ENCODE assay signal across 9 cellular contexts in the genomic region with DNA sequence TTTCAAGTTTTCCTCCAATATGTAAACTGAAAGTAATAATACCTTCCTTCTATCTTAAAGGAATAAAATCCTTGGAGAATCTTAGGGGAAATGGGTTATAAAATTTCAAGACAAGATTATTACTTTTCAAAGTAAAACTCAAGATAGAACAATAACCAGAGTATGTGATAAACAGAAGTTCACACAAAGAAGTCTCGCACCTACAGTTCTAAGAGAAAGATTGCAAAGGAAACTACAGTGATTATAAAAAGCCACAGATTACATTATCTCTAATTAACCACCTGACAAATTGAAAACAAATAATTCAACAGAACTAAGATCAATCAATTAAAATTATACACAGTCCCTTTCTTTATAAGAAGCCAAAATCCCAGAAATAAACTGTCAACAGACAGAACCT. TPM values are rescaled to one million over a fixed set of nuclear protein-coding genes. Genes with fewer than 3 reads are reported as not detected.
DNase-seq lines count a peak whose midpoint lies in the region; ATAC-seq and TF ChIP-seq lines count a peak whose summit lies in the region.
"Had no signal": no experiment of that assay in that cellular context is flagged by ENCODE, and none has a peak within 500 bp of the region (broad histone marks: within the 10 kb centered on the region; RNA-seq: fewer than 3 reads in every experiment).

No MANE protein-coding gene starts in this region.

- H3K9me3 Mint-ChIP-seq in brain: no peaks in the 10 kb centered on the region
- H3K9me3 Mint-ChIP-seq in naive thymus-derived CD4-positive, alpha-beta T cell: no peaks in the 10 kb centered on the region

- peak overlapping the region; percentile 84 for H3K4me2 ChIP-seq in KMS-11

- TF ChIP-seq CTCF in KMS-11 (conservative IDR thresholded peaks at IDR 0.05; ENCODE audit: low read depth, low read length) (no peak), brain (conservative IDR thresholded peaks at IDR 0.05) (no peak), GM20000 (IDR thresholded peaks at IDR 0.05; ENCODE audit: extremely low read depth, missing control alignments) (no peak)

- intact Hi-C loops in naive thymus-derived CD4-positive, alpha-beta T cell (cut with micrococcal nuclease): loop anchor here (1.0 to 2.0 kb wide), 3 partner anchors 33 to 57 kb away; a partner anchor contains a TSS

- H2AFZ ChIP-seq in ACC112 (ENCODE audit: low read length, unreplicated experiment) (no peak overlapping the region), KMS-11 (ENCODE audit: low read depth) (no peak overlapping the region)

- 0 out of 2 replicates have a peak overlapping the region, but pooled peaks have one; percentile 22 for H3K9ac ChIP-seq in KMS-11

- H3K36me3 ChIP-seq in ACC112 (ENCODE audit: insufficient read depth, low read length) (no peaks in the 10 kb centered on the region), KMS-11 (ENCODE audit: insufficient read depth) (no peaks in the 10 kb centered on the region)
- no peaks in the 10 kb centered on the region for H3K36me3 ChIP-seq in naive thymus-derived CD4-positive, alpha-beta T cell (ENCODE audit: control insufficient read depth in 2 of 3, insufficient read depth in 3 of 3, low read length in 3 of 3)

- H3K4me3 ChIP-seq in ACC112 (ENCODE audit: low read depth, low read length): peak overlapping the region; percentile 77
- no peak overlapping the region for H3K4me3 ChIP-seq in KMS-11 (IDR thresholded peaks at IDR 0.05; ENCODE audit: insufficient read depth, low read depth, low read length)
- H3K4me3 ChIP-seq in naive thymus-derived CD4-positive, alpha-beta T cell (ENCODE audit: low read length): peak overlapping the region; percentile 57

- H3K4me1 Mint-ChIP-seq in brain: peaks cover 33% of the 10 kb centered on the region
- H3K4me1 Mint-ChIP-seq in naive thymus-derived CD4-positive, alpha-beta T cell: peaks cover 38 to 87% (median 76%) of the 10 kb centered on the region in 7 donors

- no peaks in the 10 kb centered on the region for H3K9me3 ChIP-seq in naive thymus-derived CD4-positive, alpha-beta T cell (ENCODE audit: control insufficient read depth in 2 of 3, low read length in 3 of 3)

- H3K27me3 Mint-ChIP-seq in brain: no peaks in the 10 kb centered on the region
- H3K27me3 Mint-ChIP-seq in naive thymus-derived CD4-positive, alpha-beta T cell: no peaks in the 10 kb centered on the region

- H3K79me2 ChIP-seq in ACC112 (ENCODE audit: control insufficient read depth, insufficient read depth, low read length, unreplicated experiment): peaks cover 75% of the 10 kb centered on the region
- H3K79me2 ChIP-seq in KMS-11 (ENCODE audit: insufficient read depth, low read depth): peaks cover 73% of the 10 kb centered on the region

- peak; percentile 36 for ATAC-seq in naive thymus-derived CD4-positive, alpha-beta T cell
- no peak for ATAC-seq in GM19452 (IDR thresholded peaks at IDR 0.05; ENCODE audit: unreplicated experiment)
- ATAC-seq in HG03457 (IDR thresholded peaks at IDR 0.05; ENCODE audit: unreplicated experiment): no peak

- DNase-seq in naive thymus-derived CD4-positive, alpha-beta T cell: no peak
- no peak for DNase-seq in GM20000 (ENCODE audit: low spot score)
- no peak for DNase-seq in NCI-H2196 (lab: John Stamatoyannopoulos, UW; ENCODE audit: unreplicated experiment)
- DNase-seq: activated CD4-positive, alpha-beta T cell treated with anti-CD3 and anti-CD28 coated beads for 4 hours had no signal

- peaks cover 9% of the 10 kb centered on the region; the same call in 1 of the 2 replicates for H4K20me1 ChIP-seq in KMS-11 (ENCODE audit: insufficient read depth)

- CTCF ChIA-PET in naive thymus-derived CD4-positive, alpha-beta T cell (lab: Charles Lee): no interaction called here

- peak overlapping the region in 2 of 5 experiments; percentile 12 to 85 for H3K4me3 Mint-ChIP-seq in brain
- H3K4me3 Mint-ChIP-seq in naive thymus-derived CD4-positive, alpha-beta T cell: peak overlapping the region; percentile 2 to 92 (median 88)

- POLR2A ChIA-PET in naive thymus-derived CD4-positive, alpha-beta T cell (lab: Charles Lee): interaction anchor here (0.9 to 1.2 kb wide), 3 partner anchors 29 to 155 kb away, joined by 3 to 8 read pairs (median 4); a partner anchor contains a TSS

- H3K4me1 ChIP-seq in ACC112 (ENCODE audit: control insufficient read depth, insufficient read depth, low read length, unreplicated experiment): peaks cover 50% of the 10 kb centered on the region
- peaks cover 83% of the 10 kb centered on the region for H3K4me1 ChIP-seq in KMS-11 (ENCODE audit: low read depth, poor library complexity, severe bottlenecking)
- peaks cover 24 to 26% of the 10 kb centered on the region in 2 donors for H3K4me1 ChIP-seq in naive thymus-derived CD4-positive, alpha-beta T cell (ENCODE audit: control insufficient read depth in 2 of 2, insufficient read depth in 2 of 2, low read length in 2 of 2)

- H3K27ac Mint-ChIP-seq in brain: peak overlapping the region in 3 of 5 experiments; percentile 55 to 95 (median 80)
- peak overlapping the region; percentile 89 to 97 (median 94) for H3K27ac Mint-ChIP-seq in naive thymus-derived CD4-positive, alpha-beta T cell

- no peaks in the 10 kb centered on the region for H3K27me3 ChIP-seq in ACC112 (ENCODE audit: insufficient read depth, low read length)
- H3K27me3 ChIP-seq in KMS-11 (ENCODE audit: insufficient read depth, low read depth): no peaks in the 10 kb centered on the region
- H3K27me3 ChIP-seq in naive thymus-derived CD4-positive, alpha-beta T cell (ENCODE audit: control insufficient read depth in 2 of 2, insufficient read depth in 2 of 2, low read length in 2 of 2): no peaks in the 10 kb centered on the region

- peaks cover 9% of the 10 kb centered on the region for H3K36me3 Mint-ChIP-seq in brain
- H3K36me3 Mint-ChIP-seq in naive thymus-derived CD4-positive, alpha-beta T cell: peaks cover 0 to 3% (median 0%) of the 10 kb centered on the region in 5 donors

- H3K27ac ChIP-seq in ACC112 (ENCODE audit: low read depth, low read length) (peak overlapping the region; percentile 72; the same call in 1 of the 2 replicates), KMS-11 (peak overlapping the region; percentile 46)
- H3K27ac ChIP-seq in naive thymus-derived CD4-positive, alpha-beta T cell (ENCODE audit: low read depth, low read length): peak overlapping the region; percentile 73

RNA-seq across cellular contexts. Expression of a gene that starts 34.0 kb away (rescaled TPM):
- 20.0 TPM for polyA plus RNA-seq in brain (ENCODE audit: insufficient read depth, low read depth, low replicate concordance)
- 10 to 100 TPM; 38.1 to 48.7 (median 44.6) TPM for total RNA-seq in naive thymus-derived CD4-positive, alpha-beta T cell
- 10 to 100 TPM in 1 of 2 donors, 1 to 10 TPM in 1; 8.9 to 24.1 TPM for polyA plus RNA-seq in naive thymus-derived CD4-positive, alpha-beta T cell

RNA-seq across cellular contexts. Expression of a gene that starts 57.2 kb away (rescaled TPM):
- polyA plus RNA-seq in brain (ENCODE audit: insufficient read depth, low read depth, low replicate concordance): 1.9 TPM
- 10 to 100 TPM in 2 of 5 experiments, 1 to 10 TPM in 3; 5.8 to 18.1 (median 8.0) TPM for total RNA-seq in naive thymus-derived CD4-positive, alpha-beta T cell
- 1 to 10 TPM; 2.9 to 7.5 TPM for polyA plus RNA-seq in naive thymus-derived CD4-positive, alpha-beta T cell

RNA-seq across cellular contexts. Expression of a gene that starts 57.5 kb away (rescaled TPM):
- polyA plus RNA-seq in brain (ENCODE audit: insufficient read depth, low read depth, low replicate concordance): 82.0 TPM
- 100 to 1,000 TPM in 2 of 5 experiments, 10 to 100 TPM in 3; 70.0 to 114 (median 96.8) TPM for total RNA-seq in naive thymus-derived CD4-positive, alpha-beta T cell
- polyA plus RNA-seq in naive thymus-derived CD4-positive, alpha-beta T cell: 10 to 100 TPM; 75.9 to 77.5 TPM
